In the genomic region with DNA sequence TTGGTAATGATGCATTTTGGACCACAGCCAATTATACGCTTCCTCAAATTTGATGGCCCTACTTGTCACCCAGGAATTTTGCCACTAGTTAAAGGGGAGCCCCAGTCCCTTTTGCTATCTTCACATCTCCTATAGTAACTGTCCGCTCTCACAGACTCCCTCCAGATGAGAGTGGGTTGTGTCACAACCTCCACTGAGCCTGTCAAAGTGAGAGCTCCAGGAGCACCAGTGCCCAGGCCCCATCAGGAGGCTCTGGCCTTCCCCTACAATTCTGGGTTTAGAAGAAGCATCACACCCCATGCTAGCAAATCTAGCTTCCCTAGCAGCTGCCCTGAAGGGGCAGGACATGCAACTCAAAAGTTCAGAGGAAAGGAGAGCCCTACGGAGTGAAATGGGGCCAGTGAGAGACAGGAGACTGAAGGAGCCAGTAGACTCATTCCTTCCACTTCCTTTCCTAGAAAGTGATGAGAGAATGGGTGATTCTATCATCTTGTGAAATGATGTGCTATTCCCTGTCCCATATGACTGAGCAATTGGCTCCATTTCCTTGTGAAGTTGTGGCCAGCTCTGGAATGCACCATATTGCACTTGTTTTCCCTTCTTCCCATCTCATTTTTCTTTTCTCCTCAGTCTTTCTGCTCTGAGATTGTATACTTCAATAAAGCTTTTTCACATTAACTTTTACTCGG, we compare ENCODE assay signal across 18 cellular contexts.
DNase-seq lines count a peak whose midpoint lies in the region; ATAC-seq and TF ChIP-seq lines count a peak whose summit lies in the region.
"Had no signal": no experiment of that assay in that cellular context is flagged by ENCODE, and none has a peak within 500 bp of the region (broad histone marks: within the 10 kb centered on the region; RNA-seq: fewer than 3 reads in every experiment).

No MANE protein-coding gene starts in this region.

- H3K4me3 Mint-ChIP-seq in CD8-positive, alpha-beta T cell: no peak overlapping the region
- H3K4me3 Mint-ChIP-seq: dendritic cell treated with granulocyte-macrophage colony-stimulating factor and Interleukin-4, amounts not matched to agents 40 ng/mL and 50 ng/mL, for 4 days; naive B cell had no signal

- H3K4me1 ChIP-seq in Karpas-422 (ENCODE audit: low read length): no peaks in the 10 kb centered on the region
- H3K4me1 ChIP-seq in CD8-positive, alpha-beta T cell (ENCODE audit: insufficient read depth, low read length): no peaks in the 10 kb centered on the region

- ATAC-seq in CD8-positive, alpha-beta T cell: no peak
- ATAC-seq: HepG2 had no signal

- no peaks in the 10 kb centered on the region for H3K9me3 ChIP-seq in Karpas-422 (ENCODE audit: low read length)
- H3K9me3 ChIP-seq in CD8-positive, alpha-beta T cell (ENCODE audit: low read length): no peaks in the 10 kb centered on the region

- no peaks in the 10 kb centered on the region for H3K9me2 ChIP-seq in Karpas-422 (replicated peaks; ENCODE audit: insufficient read depth, low read length)

- H3K27me3 Mint-ChIP-seq in CD8-positive, alpha-beta T cell (ENCODE audit: low read depth): no peaks in the 10 kb centered on the region
- H3K27me3 Mint-ChIP-seq: dendritic cell treated with granulocyte-macrophage colony-stimulating factor and Interleukin-4, amounts not matched to agents 40 ng/mL and 50 ng/mL, for 4 days; naive B cell had no signal

- no peak overlapping the region for H3K9ac ChIP-seq in Karpas-422 (ENCODE audit: low read length)

- peaks cover 9% of the 10 kb centered on the region for H3K4me1 Mint-ChIP-seq in CD8-positive, alpha-beta T cell (ENCODE audit: low read depth)
- H3K4me1 Mint-ChIP-seq: naive B cell had no signal

- CTCF ChIA-PET in CD8-positive, alpha-beta T cell (lab: Charles Lee): no interaction called here

- no peak overlapping the region for H3K27ac Mint-ChIP-seq in CD8-positive, alpha-beta T cell
- H3K27ac Mint-ChIP-seq: dendritic cell treated with granulocyte-macrophage colony-stimulating factor and Interleukin-4, amounts not matched to agents 40 ng/mL and 50 ng/mL, for 4 days; naive B cell had no signal

- peaks cover 34% of the 10 kb centered on the region for H3K36me3 Mint-ChIP-seq in CD8-positive, alpha-beta T cell

- no peaks in the 10 kb centered on the region for H3K36me3 ChIP-seq in Karpas-422 (ENCODE audit: insufficient read depth, low read length)
- no peaks in the 10 kb centered on the region for H3K36me3 ChIP-seq in CD8-positive, alpha-beta T cell (ENCODE audit: insufficient read depth, low read length)

- H3K4me2 ChIP-seq in Karpas-422 (ENCODE audit: low read depth, low read length, poor library complexity, severe bottlenecking): no peak overlapping the region

- no peak overlapping the region for H2AFZ ChIP-seq in Karpas-422 (ENCODE audit: low read length)

- peak; percentile 2 for DNase-seq in SKM-1 treated with dmso at 0.1 percent for 144 hours (lab: John Stamatoyannopoulos, UW; ENCODE audit: unreplicated experiment)
- DNase-seq in SKM-1 (lab: John Stamatoyannopoulos, UW; ENCODE audit: unreplicated experiment): no peak
- peak; percentile 74 for DNase-seq in NCI-H446 treated with DMSO at 0.1 percent for 48 hours (lab: John Stamatoyannopoulos, UW)
- DNase-seq in fibroblast of gingiva (ENCODE audit: low read depth): peak; percentile 73
- peak; percentile 86 for DNase-seq in stromal cell of bone marrow (ENCODE audit: low read depth)
- DNase-seq in Karpas-422: no peak
- DNase-seq in CD8-positive, alpha-beta T cell: no peak
- DNase-seq in NCI-H2171 (lab: John Stamatoyannopoulos, UW): no peak
- DNase-seq: 8988T; activated T-cell treated with anti-CD3 and anti-CD28 coated beads, Interleukin-2, amount 50 U/mL, for 1 hour; GOT3; naive B cell; NCI-H1092 treated with DMSO at 0.1 percent for 48 hours; NCI-H2227 treated with DMSO at 0.1 percent for 48 hours; SIG-M5; stimulated activated CD4-positive, alpha-beta T cell treated with anti-CD3 and anti-CD28 coated beads, Interleukin-12 subunit alpha, Interleukin-12 subunit beta, amount 100 ng/mL, for 4 hours had no signal

- POLR2A ChIA-PET in CD8-positive, alpha-beta T cell (lab: Charles Lee): no interaction called here

- H3K9me3 Mint-ChIP-seq in CD8-positive, alpha-beta T cell: no peaks in the 10 kb centered on the region
- H3K9me3 Mint-ChIP-seq: dendritic cell treated with granulocyte-macrophage colony-stimulating factor and Interleukin-4, amounts not matched to agents 40 ng/mL and 50 ng/mL, for 4 days; naive B cell had no signal

- no peak overlapping the region for H3K4me3 ChIP-seq in Karpas-422 (ENCODE audit: low read length)
- H3K4me3 ChIP-seq in CD8-positive, alpha-beta T cell (ENCODE audit: low read depth, low read length): no peak overlapping the region

- no peaks in the 10 kb centered on the region for H3K79me2 ChIP-seq in Karpas-422 (ENCODE audit: low read length)

- intact Hi-C loops in CD8-positive, alpha-beta T cell (cut with DNase I, micrococcal nuclease): no loop called here

- H3K27me3 ChIP-seq in Karpas-422 (ENCODE audit: low read length): no peaks in the 10 kb centered on the region
- H3K27me3 ChIP-seq in CD8-positive, alpha-beta T cell (ENCODE audit: insufficient read depth, low read length): no peaks in the 10 kb centered on the region

- no peak overlapping the region for H3K27ac ChIP-seq in Karpas-422 (ENCODE audit: low read length)
- no peak overlapping the region for H3K27ac ChIP-seq in CD8-positive, alpha-beta T cell (ENCODE audit: low read depth, low read length)

- no peaks in the 10 kb centered on the region for H4K20me1 ChIP-seq in Karpas-422 (ENCODE audit: insufficient read depth, low read depth, low read length)

- TF ChIP-seq CTCF in CD8-positive, alpha-beta T cell (IDR thresholded peaks at IDR 0.05): no peak

Comparison
In these comparisons a context has a peak if more than half of its experiments do, and no peak if none do; other contexts are left out.
1. DNase-seq: peak in SKM-1 treated with dmso at 0.1 percent for 144 hours (single experiment), NCI-H446 treated with DMSO at 0.1 percent for 48 hours (single experiment), fibroblast of gingiva (single experiment) and stromal cell of bone marrow (single experiment); none in SKM-1 (single experiment), Karpas-422 (single experiment), CD8-positive, alpha-beta T cell (0 of 7) and NCI-H2171 (single experiment).